ENCODE assay signal across 1 cellular context in genomic region chr10:80537086-80537704, GRCh38.
TF ChIP-seq lines count a peak whose summit lies in the region.

No MANE protein-coding gene starts in this region.

TF ChIP-seq in K562, 482 proteins besides CTCF, POLR2A, EP300 and RAD21 (continued from another document):
- TF ChIP-seq ARID4B (CRISPR knock-in tag; IDR thresholded peaks at IDR 0.05) (no peak), TAL1 (IDR thresholded peaks at IDR 0.05) (peak; percentile 25; the same call in 1 of the 2 replicates), ZFP36 (IDR thresholded peaks at IDR 0.05; ENCODE audit: low read depth, low read length, partially characterized antibody) (no peak), HDAC2 (IDR thresholded peaks at IDR 0.05) (no peak), SETDB1 (IDR thresholded peaks at IDR 0.05; ENCODE audit: low read length) (no peak), CBFA2T2 (conservative IDR thresholded peaks at IDR 0.05) (peak; percentile 54), TAF7 (tag; IDR thresholded peaks at IDR 0.05) (no peak), FIP1L1 (IDR thresholded peaks at IDR 0.05; ENCODE audit: low read depth, low read length, poor library complexity, severe bottlenecking) (no peak), BMI1 (IDR thresholded peaks at IDR 0.05; ENCODE audit: low read length) (no peak), SMAD4 (CRISPR knock-in tag; conservative IDR thresholded peaks at IDR 0.05) (0 out of 2 replicates have a peak, but pooled peaks have one; percentile 45), CBFA2T3 (IDR thresholded peaks at IDR 0.05) (peak; percentile 66), ATF2 (CRISPR knock-in tag; IDR thresholded peaks at IDR 0.05) (no peak), PHTF2 (CRISPR knock-in tag; IDR thresholded peaks at IDR 0.05) (no peak), SOX6 (IDR thresholded peaks at IDR 0.05) (no peak), ZNF217 (CRISPR knock-in tag; IDR thresholded peaks at IDR 0.05) (no peak), KLF10 (CRISPR knock-in tag; IDR thresholded peaks at IDR 0.05) (no peak), SP2 (IDR thresholded peaks at IDR 0.05; ENCODE audit: extremely low read depth, low read depth, low read length, poor library complexity, severe bottlenecking) (no peak), ARID1B (IDR thresholded peaks at IDR 0.05) (0 out of 2 replicates have a peak, but pooled peaks have one; percentile 8), GTF2F1 (IDR thresholded peaks at IDR 0.05; ENCODE audit: low read depth, low read length) (no peak), NFRKB (IDR thresholded peaks at IDR 0.05; ENCODE audit: low read depth) (no peak), LARP7 (IDR thresholded peaks at IDR 0.05) (no peak), SMARCC2 (IDR thresholded peaks at IDR 0.05; ENCODE audit: low read depth) (no peak)
- TF ChIP-seq, protein P1, sequence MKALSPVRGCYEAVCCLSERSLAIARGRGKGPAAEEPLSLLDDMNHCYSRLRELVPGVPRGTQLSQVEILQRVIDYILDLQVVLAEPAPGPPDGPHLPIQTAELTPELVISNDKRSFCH (CRISPR knock-in tag; IDR thresholded peaks at IDR 0.05), result no peak
- TF ChIP-seq, protein P1 (tag; IDR thresholded peaks at IDR 0.05), result no peak
- TF ChIP-seq, protein P2, sequence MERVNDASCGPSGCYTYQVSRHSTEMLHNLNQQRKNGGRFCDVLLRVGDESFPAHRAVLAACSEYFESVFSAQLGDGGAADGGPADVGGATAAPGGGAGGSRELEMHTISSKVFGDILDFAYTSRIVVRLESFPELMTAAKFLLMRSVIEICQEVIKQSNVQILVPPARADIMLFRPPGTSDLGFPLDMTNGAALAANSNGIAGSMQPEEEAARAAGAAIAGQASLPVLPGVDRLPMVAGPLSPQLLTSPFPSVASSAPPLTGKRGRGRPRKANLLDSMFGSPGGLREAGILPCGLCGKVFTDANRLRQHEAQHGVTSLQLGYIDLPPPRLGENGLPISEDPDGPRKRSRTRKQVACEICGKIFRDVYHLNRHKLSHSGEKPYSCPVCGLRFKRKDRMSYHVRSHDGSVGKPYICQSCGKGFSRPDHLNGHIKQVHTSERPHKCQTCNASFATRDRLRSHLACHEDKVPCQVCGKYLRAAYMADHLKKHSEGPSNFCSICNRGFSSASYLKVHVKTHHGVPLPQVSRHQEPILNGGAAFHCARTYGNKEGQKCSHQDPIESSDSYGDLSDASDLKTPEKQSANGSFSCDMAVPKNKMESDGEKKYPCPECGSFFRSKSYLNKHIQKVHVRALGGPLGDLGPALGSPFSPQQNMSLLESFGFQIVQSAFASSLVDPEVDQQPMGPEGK (CRISPR knock-in tag; IDR thresholded peaks at IDR 0.05; ENCODE audit: borderline replicate concordance), result no peak
- TF ChIP-seq, protein P3, sequence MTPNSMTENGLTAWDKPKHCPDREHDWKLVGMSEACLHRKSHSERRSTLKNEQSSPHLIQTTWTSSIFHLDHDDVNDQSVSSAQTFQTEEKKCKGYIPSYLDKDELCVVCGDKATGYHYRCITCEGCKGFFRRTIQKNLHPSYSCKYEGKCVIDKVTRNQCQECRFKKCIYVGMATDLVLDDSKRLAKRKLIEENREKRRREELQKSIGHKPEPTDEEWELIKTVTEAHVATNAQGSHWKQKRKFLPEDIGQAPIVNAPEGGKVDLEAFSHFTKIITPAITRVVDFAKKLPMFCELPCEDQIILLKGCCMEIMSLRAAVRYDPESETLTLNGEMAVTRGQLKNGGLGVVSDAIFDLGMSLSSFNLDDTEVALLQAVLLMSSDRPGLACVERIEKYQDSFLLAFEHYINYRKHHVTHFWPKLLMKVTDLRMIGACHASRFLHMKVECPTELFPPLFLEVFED (CRISPR knock-in tag; conservative IDR thresholded peaks at IDR 0.05), result no peak
